ENCODE assay signal across 1 cellular context in genomic region chr2:27890146-27891062, GRCh38.
TF ChIP-seq lines count a peak whose summit lies in the region.

TSS of gene BABAM2 (plus strand) at chr2:27890729. CDS start at chr2:27894557, 3,828 bp downstream.
TSS of gene RBKS (minus strand) at chr2:27890387. CDS start at chr2:27890345, 42 bp downstream.

TF ChIP-seq in GM12878, 131 proteins besides CTCF, POLR2A, EP300 and RAD21 (continued from another document):
- TF ChIP-seq IRF5 (IDR thresholded peaks at IDR 0.05; ENCODE audit: borderline replicate concordance) = peak; percentile 95
- TF ChIP-seq NBN (IDR thresholded peaks at IDR 0.05) = peak; percentile 74
- peak; percentile 47 for TF ChIP-seq E4F1 (IDR thresholded peaks at IDR 0.05; ENCODE audit: borderline replicate concordance, partially characterized antibody)
- 0 out of 4 replicates have a peak, but pooled peaks have one; percentile 18 to 27 for TF ChIP-seq SRF (IDR thresholded peaks at IDR 0.05; ENCODE audit: low read depth in 2 of 2, low read length in 2 of 2)
- no peak for TF ChIP-seq MLLT1 (IDR thresholded peaks at IDR 0.05)
- TF ChIP-seq CREM (IDR thresholded peaks at IDR 0.05; ENCODE audit: low read depth) = no peak
- TF ChIP-seq ZZZ3 (IDR thresholded peaks at IDR 0.05; ENCODE audit: control insufficient read depth, insufficient read length, low read depth) = no peak
- TF ChIP-seq BCLAF1 (IDR thresholded peaks at IDR 0.05) = no peak
- TF ChIP-seq FOXM1 (IDR thresholded peaks at IDR 0.05; ENCODE audit: low read depth, low read length) = no peak
- TF ChIP-seq MTA2 (IDR thresholded peaks at IDR 0.05; ENCODE audit: low read depth) = peak; percentile 88
- peak; percentile 87; the same call in 1 of the 2 replicates for TF ChIP-seq POLR2AphosphoS5 (IDR thresholded peaks at IDR 0.05; ENCODE audit: low read length)
- peak; percentile 61 for TF ChIP-seq CHD2 (IDR thresholded peaks at IDR 0.05; ENCODE audit: borderline replicate concordance, low read depth, low read length)
- TF ChIP-seq BMI1 (IDR thresholded peaks at IDR 0.05; ENCODE audit: borderline replicate concordance) = peak; percentile 84
- peak; percentile 68 to 97 for TF ChIP-seq EGR1 (IDR thresholded peaks at IDR 0.05; ENCODE audit: borderline replicate concordance in 1 of 2, low read depth in 2 of 2, low read length in 2 of 2)
- TF ChIP-seq TBL1XR1 (IDR thresholded peaks at IDR 0.05; ENCODE audit: low read depth, low read length) = peak; percentile 81; the same call in 1 of the 2 replicates
- peak; percentile 71 for TF ChIP-seq HCFC1 (IDR thresholded peaks at IDR 0.05; ENCODE audit: low read length)
- 0 out of 2 replicates have a peak, but pooled peaks have one; percentile 11 for TF ChIP-seq ELK1 (IDR thresholded peaks at IDR 0.05; ENCODE audit: low read depth, low read length)
- TF ChIP-seq LARP7 (IDR thresholded peaks at IDR 0.05) = peak; percentile 92
- TF ChIP-seq SUZ12 (IDR thresholded peaks at IDR 0.05; ENCODE audit: unreplicated experiment) = no peak
- peak; percentile 9 for TF ChIP-seq USF1 (IDR thresholded peaks at IDR 0.05; ENCODE audit: borderline replicate concordance, extremely low read length, insufficient read depth, low read depth, low read length)
- TF ChIP-seq SREBF2 (IDR thresholded peaks at IDR 0.05; ENCODE audit: low read length) = no peak
- TF ChIP-seq BHLHE40 (IDR thresholded peaks at IDR 0.05; ENCODE audit: borderline replicate concordance in 1 of 2, low read depth in 2 of 2, low read length in 1 of 2) = peak in 1 of 2 experiments; percentile 63; a peak in 1 of 4 replicates
- TF ChIP-seq CHD4 (IDR thresholded peaks at IDR 0.05) = no peak
- peak; percentile 92; the same call in 1 of the 2 replicates for TF ChIP-seq RB1 (IDR thresholded peaks at IDR 0.05; ENCODE audit: borderline replicate concordance)
- peak; percentile 65; the same call in 1 of the 2 replicates for TF ChIP-seq ASH2L (IDR thresholded peaks at IDR 0.05; ENCODE audit: borderline replicate concordance, low read depth)
- TF ChIP-seq POLR2AphosphoS2 (IDR thresholded peaks at IDR 0.05; ENCODE audit: low read depth, low read length) = peak; percentile 20; the same call in 1 of the 2 replicates
- TF ChIP-seq IRF4 (IDR thresholded peaks at IDR 0.05; ENCODE audit: low read depth, low read length) = 0 out of 2 replicates have a peak, but pooled peaks have one; percentile 36
- no peak for TF ChIP-seq ZBTB11 (CRISPR knock-in tag; IDR thresholded peaks at IDR 0.05)
- 0 out of 2 replicates have a peak, but pooled peaks have one; percentile 21 for TF ChIP-seq HSF1 (IDR thresholded peaks at IDR 0.05; ENCODE audit: low read depth, low read length)
- no peak for TF ChIP-seq NFIC (IDR thresholded peaks at IDR 0.05; ENCODE audit: low read depth, low read length)
- TF ChIP-seq E2F8 (IDR thresholded peaks at IDR 0.05; ENCODE audit: low read depth, partially characterized antibody) = peak; percentile 18
- TF ChIP-seq STAT1 (conservative IDR thresholded peaks at IDR 0.05) = peak; percentile 84; the same call in 1 of the 2 replicates
- peak; percentile 69; the same call in 1 of the 2 replicates for TF ChIP-seq MXI1 (IDR thresholded peaks at IDR 0.05; ENCODE audit: low read depth, low read length)
- peak; percentile 62; the same call in 1 of the 2 replicates for TF ChIP-seq PML (IDR thresholded peaks at IDR 0.05; ENCODE audit: low read length)
- TF ChIP-seq SIN3A (IDR thresholded peaks at IDR 0.05; ENCODE audit: low read depth, low read length) = peak; percentile 95
- TF ChIP-seq MYB (IDR thresholded peaks at IDR 0.05; ENCODE audit: borderline replicate concordance, low read depth, low read length) = peak; percentile 96
- peak; percentile 98 for TF ChIP-seq NR2C1 (IDR thresholded peaks at IDR 0.05)
- 0 out of 2 replicates have a peak, but pooled peaks have one; percentile 45 for TF ChIP-seq SMAD5 (IDR thresholded peaks at IDR 0.05; ENCODE audit: low read depth)
- peak; percentile 89 for TF ChIP-seq NR2C2 (IDR thresholded peaks at IDR 0.05; ENCODE audit: borderline replicate concordance, control insufficient read depth, insufficient read length, low read depth)
- TF ChIP-seq SPI1 (IDR thresholded peaks at IDR 0.05; ENCODE audit: borderline replicate concordance, insufficient read depth, low read depth, low read length) = no peak; the same call in 1 of the 2 replicates
